ENCODE assay signal across 1 cellular context in genomic region chr22:23144926-23145906, GRCh38.
TF ChIP-seq lines count a peak whose summit lies in the region.

Gene RAB36 (plus strand): TSS chr22:23145477. CDS start chr22:23146617, 1,140 bp downstream.

TF ChIP-seq in HepG2, 621 proteins besides CTCF, POLR2A, EP300 and RAD21 (continued from another document and continues in another):
- TF ChIP-seq MBD4 (IDR thresholded peaks at IDR 0.05; ENCODE audit: borderline replicate concordance, low read length) (no peak), ERF (CRISPR knock-in tag; IDR thresholded peaks at IDR 0.05) (no peak), ARID4A (CRISPR knock-in tag; IDR thresholded peaks at IDR 0.05; ENCODE audit: borderline replicate concordance) (peak; percentile 76), ZNF563 (CRISPR knock-in tag; IDR thresholded peaks at IDR 0.05) (no peak), MEIS2 (CRISPR knock-in tag; IDR thresholded peaks at IDR 0.05) (0 out of 2 replicates have a peak, but pooled peaks have one; percentile 4), ZMYM2 (CRISPR knock-in tag; IDR thresholded peaks at IDR 0.05) (no peak), TRIM24 (CRISPR knock-in tag; IDR thresholded peaks at IDR 0.05) (no peak), MIXL1 (CRISPR knock-in tag; IDR thresholded peaks at IDR 0.05) (no peak), SCMH1 (CRISPR knock-in tag; IDR thresholded peaks at IDR 0.05; ENCODE audit: borderline replicate concordance) (no peak), NBN (conservative IDR thresholded peaks at IDR 0.05) (no peak), MNT (IDR thresholded peaks at IDR 0.05) (peak; percentile 61), NR2F1 (CRISPR knock-in tag; IDR thresholded peaks at IDR 0.05) (no peak), ZNF17 (CRISPR knock-in tag; IDR thresholded peaks at IDR 0.05) (no peak), SNAPC2 (CRISPR knock-in tag; IDR thresholded peaks at IDR 0.05) (no peak), ZNF614 (CRISPR knock-in tag; IDR thresholded peaks at IDR 0.05; ENCODE audit: borderline replicate concordance) (no peak), ZFP62 (CRISPR knock-in tag; IDR thresholded peaks at IDR 0.05) (no peak), CHD4 (IDR thresholded peaks at IDR 0.05; ENCODE audit: borderline replicate concordance, low read length) (no peak), LBX2 (CRISPR knock-in tag; IDR thresholded peaks at IDR 0.05; ENCODE audit: borderline replicate concordance) (no peak), RBM39 (IDR thresholded peaks at IDR 0.05; ENCODE audit: low read depth, low read length, poor library complexity, severe bottlenecking) (no peak), SP4 (CRISPR knock-in tag; IDR thresholded peaks at IDR 0.05) (peak; percentile 35; the same call in 1 of the 2 replicates), RELA (CRISPR knock-in tag; IDR thresholded peaks at IDR 0.05) (no peak), GABPA (IDR thresholded peaks at IDR 0.05; ENCODE audit: low read depth, low read length) (no peak), GABPA (CRISPR knock-in tag; IDR thresholded peaks at IDR 0.05; ENCODE audit: low read depth) (no peak), ZNF678 (CRISPR knock-in tag; IDR thresholded peaks at IDR 0.05) (no peak), JUN (CRISPR knock-in tag; IDR thresholded peaks at IDR 0.05) (no peak), TCF7L2 (IDR thresholded peaks at IDR 0.05; ENCODE audit: low read depth, low read length) (no peak), ZNF337 (CRISPR knock-in tag; IDR thresholded peaks at IDR 0.05; ENCODE audit: borderline replicate concordance, low read depth) (no peak), ZBTB3 (CRISPR knock-in tag; IDR thresholded peaks at IDR 0.05; ENCODE audit: borderline replicate concordance, low read depth) (no peak), BCLAF1 (IDR thresholded peaks at IDR 0.05) (no peak), ZNF281 (CRISPR knock-in tag; IDR thresholded peaks at IDR 0.05; ENCODE audit: borderline replicate concordance) (no peak), PRDM4 (CRISPR knock-in tag; IDR thresholded peaks at IDR 0.05; ENCODE audit: borderline replicate concordance) (no peak), ZMYM3 (CRISPR knock-in tag; IDR thresholded peaks at IDR 0.05) (no peak), HOMEZ (CRISPR knock-in tag; IDR thresholded peaks at IDR 0.05; ENCODE audit: low read depth) (no peak), GMEB2 (CRISPR knock-in tag; IDR thresholded peaks at IDR 0.05; ENCODE audit: low read depth) (no peak), ZNF33B (CRISPR knock-in tag; IDR thresholded peaks at IDR 0.05) (no peak), ZNF3 (CRISPR knock-in tag; IDR thresholded peaks at IDR 0.05) (no peak), ZNF501 (CRISPR knock-in tag; IDR thresholded peaks at IDR 0.05) (0 out of 2 replicates have a peak, but pooled peaks have one; percentile 36), ZNF33A (CRISPR knock-in tag; IDR thresholded peaks at IDR 0.05; ENCODE audit: borderline replicate concordance) (no peak), ETS1 (CRISPR knock-in tag; IDR thresholded peaks at IDR 0.05) (no peak), ZBTB7A (CRISPR knock-in tag; IDR thresholded peaks at IDR 0.05) (no peak), SIN3B (IDR thresholded peaks at IDR 0.05; ENCODE audit: low read length) (no peak), MTA1 (CRISPR knock-in tag; IDR thresholded peaks at IDR 0.05; ENCODE audit: borderline replicate concordance) (no peak), ZNF749 (CRISPR knock-in tag; IDR thresholded peaks at IDR 0.05; ENCODE audit: borderline replicate concordance) (no peak), ZSCAN29 (CRISPR knock-in tag; conservative IDR thresholded peaks at IDR 0.05) (no peak)
